In genomic region chr3:185823280-185824044, GRCh38 we compare ENCODE assay signal across 8 cellular contexts. TPM values are rescaled to one million over a fixed set of nuclear protein-coding genes. Genes with fewer than 3 reads are reported as not detected.
DNase-seq lines count a peak whose midpoint lies in the region; ATAC-seq and TF ChIP-seq lines count a peak whose summit lies in the region.

No MANE protein-coding gene starts in this region.

- TF ChIP-seq CTCF in Panc1 (IDR thresholded peaks at IDR 0.05) (peak; percentile 44), brain microvascular endothelial cell (IDR thresholded peaks at IDR 0.05; ENCODE audit: low read depth, low read length, missing control alignments) (peak; percentile 37)

- H3K9me3 ChIP-seq in Panc1 (ENCODE audit: control insufficient read depth, insufficient read depth, low read depth, low read length): no peaks in the 10 kb centered on the region

- no TSS peak for BruUV-seq in Panc1 (replicated peaks; lab: Mats Ljungman, UMichigan)

- intact Hi-C loops in Panc1 (cut with micrococcal nuclease; ENCODE audit: unreplicated experiment): loop anchor here (10.0 kb wide), 1 partner anchor 159 kb away; no protein-coding TSS in a partner anchor

- no peaks in the 10 kb centered on the region for H3K27me3 ChIP-seq in Panc1 (ENCODE audit: control insufficient read depth, insufficient read depth, low read length)
- no peaks in the 10 kb centered on the region for H3K27me3 ChIP-seq in brain microvascular endothelial cell (replicated peaks)

- CTCF ChIA-PET in Panc1 (lab: Charles Lee): interaction anchor here (0.6 to 0.7 kb wide), 2 partner anchors 89 to 577 kb away, joined by 3 to 4 read pairs; no protein-coding TSS in a partner anchor

- POLR2A ChIA-PET in Panc1 (lab: Charles Lee): interaction anchor here (0.6 to 1.0 kb wide), 5 partner anchors 24 to 760 kb away, joined by 3 to 4 read pairs (median 3); no protein-coding TSS in a partner anchor

- H3K36me3 ChIP-seq in Panc1 (ENCODE audit: control insufficient read depth, insufficient read depth, low read length) (peaks cover 6% of the 10 kb centered on the region), brain microvascular endothelial cell (replicated peaks) (no peaks in the 10 kb centered on the region)

- H3K4me3 ChIP-seq in Panc1 (ENCODE audit: low read depth in 2 of 2, low read length in 2 of 2): peak overlapping the region; percentile 86 to 89
- H3K4me3 ChIP-seq in brain microvascular endothelial cell (ENCODE audit: low read depth, low read length): peak overlapping the region; percentile 89

- H3K27ac ChIP-seq in Panc1 (ENCODE audit: low read length) (peak overlapping the region; percentile 83), brain microvascular endothelial cell (peak overlapping the region; percentile 94)

- no peak; the same call in none of the 2 replicates for ATAC-seq in Panc1
- ATAC-seq in GM21737 (IDR thresholded peaks at IDR 0.05; ENCODE audit: unreplicated experiment): no peak

- DNase-seq in NCI-H748 (lab: John Stamatoyannopoulos, UW; ENCODE audit: unreplicated experiment) (peak; percentile 19), NCI-H748 treated with DMSO at 0.1 percent for 48 hours (lab: John Stamatoyannopoulos, UW) (no peak), Panc1 (ENCODE audit: low read depth, low spot score) (no peak), brain microvascular endothelial cell (no peak), iPS-NIHi7 (ENCODE audit: extremely low spot score) (peak; percentile 23), medulla oblongata (ENCODE audit: extremely low spot score) (no peak)
- DNase-seq in stimulated activated CD4-positive, alpha-beta T cell treated with anti-CD3 and anti-CD28 coated beads, Interleukin-2, amount 100 ng/mL, for 24 hours: peak; percentile 32 to 40

- in situ Hi-C loops in Panc1 (cut with HindIII; ENCODE audit: low pct_unique_long_range_greater_than_20kb, low sequenced_read_pairs): no loop called here
- in situ Hi-C loops in brain microvascular endothelial cell (cut with HindIII; ENCODE audit: low pct_ligation_motif_present, low sequenced_read_pairs): no loop called here

- H3K4me1 ChIP-seq in Panc1 (ENCODE audit: control insufficient read depth, insufficient read depth, low read length): peaks cover 42% of the 10 kb centered on the region

RNA-seq across cellular contexts. Expression of gene IGF2BP2, which starts 1.4 kb away (rescaled TPM):
- total RNA-seq in Panc1 (2021; ENCODE audit: unreplicated experiment): 97.8 TPM
- polyA plus RNA-seq in Panc1 (2012; ENCODE audit: insufficient read length): 55.9 TPM

Comparison
In these comparisons a context has a peak if more than half of its experiments do, and no peak if none do; other contexts are left out.
1. DNase-seq: peak in NCI-H748 (single experiment), iPS-NIHi7 (single experiment) and stimulated activated CD4-positive, alpha-beta T cell treated with anti-CD3 and anti-CD28 coated beads, Interleukin-2, amount 100 ng/mL, for 24 hours (2 of 2); none in NCI-H748 treated with DMSO at 0.1 percent for 48 hours (single experiment), Panc1 (single experiment), brain microvascular endothelial cell (single experiment) and medulla oblongata (single experiment).